29 cellular contexts compared by ENCODE assay signal in the genomic region with DNA sequence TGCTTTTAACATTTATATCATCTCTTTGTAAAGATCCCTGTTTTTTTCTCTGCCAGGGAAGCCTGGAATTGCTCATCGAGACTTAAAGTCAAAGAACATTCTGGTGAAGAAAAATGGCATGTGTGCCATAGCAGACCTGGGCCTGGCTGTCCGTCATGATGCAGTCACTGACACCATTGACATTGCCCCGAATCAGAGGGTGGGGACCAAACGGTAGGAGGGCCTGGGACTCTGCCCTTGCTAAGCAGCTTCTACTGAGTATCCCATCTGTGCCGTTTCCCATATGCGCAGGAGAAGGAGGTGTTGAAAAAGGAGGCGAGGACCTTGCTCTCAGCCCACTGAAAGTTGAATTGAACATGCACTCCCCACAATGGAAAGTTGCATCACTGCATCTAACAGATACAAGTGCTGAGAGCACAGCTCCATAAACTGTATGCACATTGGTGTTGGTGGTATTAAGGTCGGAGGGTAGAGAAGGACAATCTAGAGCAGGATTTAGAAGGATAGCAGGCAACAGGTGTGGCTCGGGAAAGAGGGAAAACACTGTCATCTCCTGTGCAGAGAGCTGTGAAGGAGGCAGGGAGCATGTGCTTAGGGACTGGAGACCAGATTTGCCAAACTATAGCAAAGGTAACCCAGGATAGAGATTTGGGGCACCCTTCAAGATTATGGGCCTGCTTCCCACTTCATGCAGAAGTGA.
"Had no signal": no experiment of that assay in that cellular context is flagged by ENCODE, and none has a peak within 500 bp of the region (broad histone marks: within the 10 kb centered on the region; RNA-seq: fewer than 3 reads in every experiment).

No MANE protein-coding gene starts in this region.

- ATAC-seq: activated CD4-positive, alpha-beta T cell treated with anti-CD3 and anti-CD28 coated beads for 36 hours; activated CD8-positive, alpha-beta memory T cell treated with anti-CD3 and anti-CD28 coated beads, Interleukin-2, amount 10 ng/mL, durations not matched to agents 7 days and 5 days; activated CD8-positive, alpha-beta T cell treated with anti-CD3 and anti-CD28 coated beads, Interleukin-2, amount 10 ng/mL, durations not matched to agents 7 days and 5 days; activated naive CD4-positive, alpha-beta T cell treated with anti-CD3 and anti-CD28 coated beads, Interleukin-2, amount 50 U/mL, for 72 hours; esophagus mucosa; foreskin keratinocyte; gastrocnemius medialis; heart left ventricle; T-helper 17 cell had no signal

- DNase-seq: activated CD4-positive, alpha-beta memory T cell treated with anti-CD3 and anti-CD28 coated beads for 36 hours; activated CD4-positive, alpha-beta T cell treated with anti-CD3 and anti-CD28 coated beads for 36 hours; activated CD4-positive, alpha-beta T cell treated with anti-CD3 and anti-CD28 coated beads, Interleukin-2, amount 10 ng/mL, durations not matched to agents 24 days and 14 days; activated CD4-positive, CD25-positive, alpha-beta regulatory T cell; activated CD4-positive, CD25-positive, alpha-beta regulatory T cell treated with anti-CD3 and anti-CD28 coated beads, Interleukin-2, amount 50 U/mL, for 72 hours; activated CD8-positive, alpha-beta memory T cell treated with anti-CD3 and anti-CD28 coated beads, Interleukin-2, amount 10 ng/mL, durations not matched to agents 7 days and 5 days; activated CD8-positive, alpha-beta memory T cell treated with anti-CD3 and anti-CD28 coated beads, Interleukin-2, amount 50 U/mL, for 4 hours; activated CD8-positive, alpha-beta T cell treated with anti-CD3 and anti-CD28 coated beads, Interleukin-2, amount 10 ng/mL, durations not matched to agents 7 days and 5 days; activated effector memory CD4-positive, alpha-beta T cell treated with anti-CD3 and anti-CD28 coated beads, Interleukin-2, amount 50 U/mL, for 16 hours; activated naive CD4-positive, alpha-beta T cell treated with anti-CD3 and anti-CD28 coated beads for 36 hours; activated naive CD8-positive, alpha-beta T cell treated with anti-CD3 and anti-CD28 coated beads, Interleukin-2, amount 10 ng/mL, durations not matched to agents 7 days and 5 days; activated T-cell treated with anti-CD3 and anti-CD28 coated beads, Interleukin-2, amount 50 U/mL, for 1 hour; activated T-cell treated with anti-CD3 and anti-CD28 coated beads, Interleukin-2, amount 50 U/mL, for 48 hours; dorsolateral prefrontal cortex; effector memory CD4-positive, alpha-beta T cell; endodermal cell; foreskin keratinocyte; gastrocnemius medialis; glutamatergic neuron; heart left ventricle; T-helper 1 cell; T-helper 17 cell; T1000 had no signal

- H3K9me3 ChIP-seq: ascending aorta, breast epithelium, gastrocnemius medialis, heart left ventricle had no signal

- H3K4me3 ChIP-seq: ascending aorta, breast epithelium, cardiac muscle cell, coronary artery, dorsolateral prefrontal cortex, gastrocnemius medialis, heart left ventricle had no signal

- H3K4me1 ChIP-seq: ascending aorta, breast epithelium, foreskin keratinocyte, gastrocnemius medialis had no signal

- H3K27me3 ChIP-seq: ascending aorta, breast epithelium, cardiac muscle cell, dorsolateral prefrontal cortex, foreskin keratinocyte, gastrocnemius medialis, heart left ventricle had no signal

- H3K27ac ChIP-seq: ascending aorta, cardiac muscle cell, coronary artery, foreskin keratinocyte, gastrocnemius medialis, heart left ventricle had no signal
